Comparison of ENCODE assay signal across 8 cellular contexts in genomic region chr19:45079063-45079910, GRCh38. TPM values are rescaled to one million over a fixed set of nuclear protein-coding genes. Genes with fewer than 3 reads are reported as not detected.
DNase-seq lines count a peak whose midpoint lies in the region; ATAC-seq and TF ChIP-seq lines count a peak whose summit lies in the region.

A gene with protein sequence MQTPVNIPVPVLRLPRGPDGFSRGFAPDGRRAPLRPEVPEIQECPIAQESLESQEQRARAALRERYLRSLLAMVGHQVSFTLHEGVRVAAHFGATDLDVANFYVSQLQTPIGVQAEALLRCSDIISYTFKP (plus strand): TSS chr19:45079260. CDS start chr19:45090115, 10,855 bp downstream.

- no peaks in the 10 kb centered on the region for H3K27me3 ChIP-seq in A673 (replicated peaks; ENCODE audit: insufficient read depth, low read depth, low read length, poor library complexity)
- no peaks in the 10 kb centered on the region for H3K27me3 ChIP-seq in transverse colon

- WGBS in transverse colon (ENCODE audit: low coverage in 1 of 2), 2 donors, result 0% methylated on average over 12 to 35 of the region's 61 CpGs

- no peaks in the 10 kb centered on the region for H3K9me3 Mint-ChIP-seq in activated naive CD8-positive, alpha-beta T cell treated with anti-CD3 and anti-CD28 coated beads, Interleukin-2, amount 10 ng/mL, durations not matched to agents 7 days and 5 days

- peak within 1 kb of the TSS; percentile 93 for H3K27ac ChIP-seq in A673 (ENCODE audit: low read depth, low read length, poor library complexity, severe bottlenecking)
- peak within 1 kb of the TSS; percentile 76 to 88 (median 85) for H3K27ac ChIP-seq in transverse colon

- no peak for TF ChIP-seq EP300 in transverse colon (IDR thresholded peaks at IDR 0.05; ENCODE audit: low read depth)

- H3K36me3 ChIP-seq in A673 (ENCODE audit: insufficient read depth, low read length, poor library complexity, severe bottlenecking) (peaks cover 9% of the 10 kb centered on the region), transverse colon (peaks cover 0 to 3% (median 0%) of the 10 kb centered on the region in 4 donors)

- DNase-seq in A673 (ENCODE audit: low spot score) (peak; percentile 86), MV-4-11 (lab: John Stamatoyannopoulos, UW) (peak; percentile 71), T follicular helper cell (ENCODE audit: low read depth) (peak; percentile 65), cardiac septum (ENCODE audit: low spot score) (no peak), posterior cingulate gyrus (peak; percentile 69 to 98 (median 80)), transverse colon (peak; percentile 79)
- peak; percentile 91 for DNase-seq in activated naive CD8-positive, alpha-beta T cell treated with anti-CD3 and anti-CD28 coated beads, Interleukin-2, amount 10 ng/mL, durations not matched to agents 7 days and 5 days

- TF ChIP-seq CTCF in A673 (conservative IDR thresholded peaks at IDR 0.05; ENCODE audit: low read depth, low read length) (0 out of 2 replicates have a peak, but pooled peaks have one; percentile 11), transverse colon (IDR thresholded peaks at IDR 0.05) (peak in 2 of 5 experiments; percentile 9 to 31)

- in situ Hi-C loops in GM18951 (cut with MboI; ENCODE audit: low sequenced_read_pairs, unreplicated experiment) (no loop called here), transverse colon (cut with MboI; ENCODE audit: low pct_ligation_motif_present in 1 of 4, low pct_unique_long_range_greater_than_20kb in 1 of 4, low sequenced_read_pairs in 3 of 4) (no loop called here)

- H3K27ac Mint-ChIP-seq in activated naive CD8-positive, alpha-beta T cell treated with anti-CD3 and anti-CD28 coated beads, Interleukin-2, amount 10 ng/mL, durations not matched to agents 7 days and 5 days, result peak within 1 kb of the TSS; percentile 85

- ATAC-seq in activated naive CD8-positive, alpha-beta T cell treated with anti-CD3 and anti-CD28 coated beads, Interleukin-2, amount 10 ng/mL, durations not matched to agents 7 days and 5 days (ENCODE audit: low read depth), result peak; percentile 50

- intact Hi-C loops in A673 (cut with micrococcal nuclease; ENCODE audit: unreplicated experiment) (no loop called here), cardiac septum (cut with DNase I) (loop anchor here (5.0 kb wide), 2 partner anchors 42 to 98 kb away; partner anchors contain the start of genes BLOC1S3, CLASRP and TRAPPC6A), posterior cingulate gyrus (cut with DNase I) (loop anchor here (1.0 kb wide), 1 partner anchor 12 kb away; no protein-coding TSS in a partner anchor), transverse colon (cut with DNase I; ENCODE audit: low total_unique reads) (loop anchor here (5.0 kb wide), 1 partner anchor 37 kb away; no protein-coding TSS in a partner anchor)

- POLR2A ChIA-PET in A673 (lab: Charles Lee; ENCODE audit: low non-redundant PET), result no interaction called here
- POLR2A ChIA-PET in activated naive CD8-positive, alpha-beta T cell treated with anti-CD3 and anti-CD28 coated beads, Interleukin-2, amount 10 ng/mL, durations not matched to agents 7 days and 5 days (lab: Charles Lee), result interaction anchor here (0.6 to 2.5 kb wide), 6 partner anchors 8 to 98 kb away, joined by 3 to 15 read pairs (median 4); partner anchors contain the start of genes PPP1R37 and TRAPPC6A

- H3K4me3 Mint-ChIP-seq in activated naive CD8-positive, alpha-beta T cell treated with anti-CD3 and anti-CD28 coated beads, Interleukin-2, amount 10 ng/mL, durations not matched to agents 7 days and 5 days, result peak within 1 kb of the TSS; percentile 96

- H3K4me3 ChIP-seq in A673 (ENCODE audit: low read depth, low read length, poor library complexity, severe bottlenecking) (peak within 1 kb of the TSS; percentile 94), transverse colon (peak within 1 kb of the TSS; percentile 59 to 83 (median 76))

- H3K9me3 ChIP-seq in A673 (ENCODE audit: low read depth, low read length, poor library complexity, severe bottlenecking) (no peaks in the 10 kb centered on the region), transverse colon (no peaks in the 10 kb centered on the region)

- TF ChIP-seq POLR2A in GM18951 (IDR thresholded peaks at IDR 0.05; ENCODE audit: extremely low read depth, insufficient read depth, insufficient read length), result peak; percentile 71
- peak; percentile 53 for TF ChIP-seq POLR2A in transverse colon (IDR thresholded peaks at IDR 0.05)

- H3K4me1 ChIP-seq in A673 (ENCODE audit: insufficient read depth, low read length, poor library complexity, severe bottlenecking), result peaks cover 11% of the 10 kb centered on the region
- peaks cover 7 to 51% (median 39%) of the 10 kb centered on the region in 4 donors for H3K4me1 ChIP-seq in transverse colon

- TSS peak; percentile 74 for BruUV-seq in A673 (replicated peaks; lab: Mats Ljungman, UMichigan)

- H3K36me3 Mint-ChIP-seq in activated naive CD8-positive, alpha-beta T cell treated with anti-CD3 and anti-CD28 coated beads, Interleukin-2, amount 10 ng/mL, durations not matched to agents 7 days and 5 days, result peaks cover 12% of the 10 kb centered on the region

- CTCF ChIA-PET in A673 (lab: Charles Lee), result no interaction called here

- peaks cover 32% of the 10 kb centered on the region for H3K4me1 Mint-ChIP-seq in activated naive CD8-positive, alpha-beta T cell treated with anti-CD3 and anti-CD28 coated beads, Interleukin-2, amount 10 ng/mL, durations not matched to agents 7 days and 5 days

- H3K27me3 Mint-ChIP-seq in activated naive CD8-positive, alpha-beta T cell treated with anti-CD3 and anti-CD28 coated beads, Interleukin-2, amount 10 ng/mL, durations not matched to agents 7 days and 5 days, result no peaks in the 10 kb centered on the region

RNA-seq across cellular contexts. Expression of the gene that starts here (rescaled TPM):
- total RNA-seq in A673 (2021), result 34.0 and 34.5 TPM in 2 replicates
- 10 to 100 TPM; 24.8 to 26.2 TPM for total RNA-seq in activated naive CD8-positive, alpha-beta T cell treated with anti-CD3 and anti-CD28 coated beads, Interleukin-2, amount 10 ng/mL, durations not matched to agents 7 days and 5 days
- total RNA-seq in cardiac septum, result 10.7 TPM
- total RNA-seq in transverse colon, result 10 to 100 TPM in 3 of 4 donors, 1 to 10 TPM in 1; 3.0 to 21.1 (median 15.9) TPM
